Comparison of ENCODE assay signal across 37 cellular contexts in the genomic region with DNA sequence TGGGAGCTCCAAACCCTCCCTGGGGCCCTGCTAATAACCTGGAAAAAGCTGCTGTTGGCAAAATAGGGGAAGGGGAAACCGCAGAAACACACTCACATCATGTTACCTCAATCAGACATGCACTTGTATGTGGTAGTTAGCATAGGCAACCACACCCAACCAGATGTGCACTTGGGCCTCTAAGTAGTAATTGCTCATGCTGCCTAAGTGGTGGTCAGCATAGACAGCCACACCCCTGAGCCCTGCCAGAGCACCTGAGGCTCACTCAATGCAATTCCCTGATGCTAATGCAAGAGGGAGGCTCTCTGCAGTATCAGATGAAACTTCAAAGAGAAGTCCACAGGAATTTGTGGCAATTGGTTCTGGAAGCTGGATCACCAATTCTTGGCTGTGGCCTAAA.
"Had no signal": no experiment of that assay in that cellular context is flagged by ENCODE, and none has a peak within 500 bp of the region (broad histone marks: within the 10 kb centered on the region; RNA-seq: fewer than 3 reads in every experiment).

No MANE protein-coding gene starts in this region.

- H3K27ac Mint-ChIP-seq: activated B cell treated with CpG ODN at 0.5 μM for 24 hours; activated CD4-positive, alpha-beta memory T cell treated with anti-CD3 and anti-CD28 coated beads for 36 hours; activated CD4-positive, alpha-beta T cell treated with anti-CD3 and anti-CD28 coated beads, Interleukin-2, amount 10 ng/mL, durations not matched to agents 24 days and 14 days; activated CD8-positive, alpha-beta T cell treated with anti-CD3 and anti-CD28 coated beads for 36 hours; activated naive CD4-positive, alpha-beta T cell treated with anti-CD3 and anti-CD28 coated beads for 36 hours; activated naive CD4-positive, alpha-beta T cell treated with anti-CD3 and anti-CD28 coated beads, Interleukin-2, amount 50 U/mL, for 72 hours; activated naive CD8-positive, alpha-beta T cell treated with anti-CD3 and anti-CD28 coated beads for 36 hours; activated T-cell treated with anti-CD3 and anti-CD28 coated beads, Interleukin-2, amount 50 U/mL, for 72 hours; activated T-helper 1 cell treated with anti-CD3 and anti-CD28 coated beads, Interleukin-12 subunit alpha, Interleukin-12 subunit beta, Interleukin-2, Interleukin-4 antibody, amounts not matched to agents 30 ng/mL and 10 ng/mL and 1 ng/mL, durations not matched to agents 14 hours and 24 hours and 36 hours; activated T-helper 17 cell treated with anti-CD3 and anti-CD28 coated beads, Interleukin-2, amount 50 U/mL, for 72 hours; T-helper 1 cell treated with Interleukin-12 subunit alpha and Interleukin-12 subunit beta and Interleukin-4 antibody, amounts not matched to agents 30 μg/mL and 1 μg/mL, for 36 hours; T-helper 2 cell treated with Interferon-gamma antibody and Interleukin-4, amounts not matched to agents 5 μg/mL and 100 μg/mL, for 36 hours had no signal

- DNase-seq: activated B cell treated with CpG ODN at 0.5 μM for 24 hours; activated CD4-positive, alpha-beta memory T cell treated with anti-CD3 and anti-CD28 coated beads for 36 hours; activated CD4-positive, alpha-beta T cell treated with anti-CD3 and anti-CD28 coated beads for 4 hours; activated CD4-positive, alpha-beta T cell treated with anti-CD3 and anti-CD28 coated beads, Interleukin-2, amount 10 ng/mL, durations not matched to agents 24 days and 14 days; activated CD4-positive, alpha-beta T cell treated with anti-CD3 and anti-CD28 coated beads, Interleukin-2, amount 50 U/mL, for 1 hour; activated CD4-positive, alpha-beta T cell treated with anti-CD3 and anti-CD28 coated beads, Interleukin-2, amount 50 U/mL, for 4 hours; activated CD4-positive, CD25-positive, alpha-beta regulatory T cell treated with anti-CD3 and anti-CD28 coated beads, Interleukin-2, amount 50 U/mL, for 72 hours; activated CD8-positive, alpha-beta memory T cell treated with anti-CD3 and anti-CD28 coated beads, Interleukin-2, amount 50 U/mL, for 4 hours; activated CD8-positive, alpha-beta T cell treated with anti-CD3 and anti-CD28 coated beads for 36 hours; activated effector memory CD4-positive, alpha-beta T cell treated with anti-CD3 and anti-CD28 coated beads, Interleukin-2, amount 50 U/mL, for 16 hours; activated gamma-delta T cell treated with Interleukin-2 at 50 U/mL for 16 hours; activated naive CD4-positive, alpha-beta T cell; activated naive CD4-positive, alpha-beta T cell treated with anti-CD3 and anti-CD28 coated beads for 36 hours; activated naive CD4-positive, alpha-beta T cell treated with anti-CD3 and anti-CD28 coated beads, Interleukin-2, amount 50 U/mL, for 16 hours; activated naive CD8-positive, alpha-beta T cell treated with anti-CD3 and anti-CD28 coated beads for 36 hours; activated T-cell treated with anti-CD3 and anti-CD28 coated beads for 4 hours; activated T-cell treated with anti-CD3 and anti-CD28 coated beads, Interleukin-2, amount 50 U/mL, for 1 hour; activated T-cell treated with anti-CD3 and anti-CD28 coated beads, Interleukin-2, amount 50 U/mL, for 4 hours; activated T-cell treated with anti-CD3 and anti-CD28 coated beads, Interleukin-2, amount 50 U/mL, for 72 hours; adrenal gland; amniotic stem cell; aorta; body of pancreas; brain microvascular endothelial cell; central memory CD4-positive, alpha-beta T cell; T-helper 1 cell; T-helper 2 cell; T-helper 9 cell had no signal

- ATAC-seq: activated CD8-positive, alpha-beta T cell treated with anti-CD3 and anti-CD28 coated beads for 36 hours; activated naive CD4-positive, alpha-beta T cell treated with anti-CD3 and anti-CD28 coated beads, Interleukin-2, amount 50 U/mL, for 72 hours; activated T-cell treated with anti-CD3 and anti-CD28 coated beads, Interleukin-2, amount 50 U/mL, for 4 hours; activated T-cell treated with anti-CD3 and anti-CD28 coated beads, Interleukin-2, amount 50 U/mL, for 72 hours; activated T-helper 17 cell treated with anti-CD3 and anti-CD28 coated beads, Interleukin-2, amount 50 U/mL, for 72 hours; body of pancreas had no signal

- H3K4me1 ChIP-seq: adrenal gland, body of pancreas, breast epithelium had no signal

- H3K4me3 ChIP-seq: adrenal gland, body of pancreas, breast epithelium had no signal

- H3K9me3 ChIP-seq: adrenal gland, body of pancreas, breast epithelium had no signal

- H3K4me3 Mint-ChIP-seq: activated B cell treated with CpG ODN at 0.5 μM for 24 hours; activated CD4-positive, alpha-beta memory T cell treated with anti-CD3 and anti-CD28 coated beads for 36 hours; activated CD4-positive, alpha-beta T cell treated with anti-CD3 and anti-CD28 coated beads, Interleukin-2, amount 10 ng/mL, durations not matched to agents 24 days and 14 days; activated CD8-positive, alpha-beta T cell treated with anti-CD3 and anti-CD28 coated beads for 36 hours; activated naive CD4-positive, alpha-beta T cell treated with anti-CD3 and anti-CD28 coated beads for 36 hours; activated naive CD8-positive, alpha-beta T cell treated with anti-CD3 and anti-CD28 coated beads for 36 hours; activated T-cell treated with anti-CD3 and anti-CD28 coated beads, Interleukin-2, amount 50 U/mL, for 4 hours; activated T-cell treated with anti-CD3 and anti-CD28 coated beads, Interleukin-2, amount 50 U/mL, for 72 hours; activated T-helper 1 cell treated with anti-CD3 and anti-CD28 coated beads, Interleukin-12 subunit alpha, Interleukin-12 subunit beta, Interleukin-2, Interleukin-4 antibody, amounts not matched to agents 30 ng/mL and 10 ng/mL and 1 ng/mL, durations not matched to agents 14 hours and 24 hours and 36 hours; activated T-helper 17 cell treated with anti-CD3 and anti-CD28 coated beads, Interleukin-2, amount 50 U/mL, for 72 hours; T-helper 1 cell treated with Interleukin-12 subunit alpha and Interleukin-12 subunit beta and Interleukin-4 antibody, amounts not matched to agents 30 μg/mL and 1 μg/mL, for 36 hours; T-helper 2 cell treated with Interferon-gamma antibody and Interleukin-4, amounts not matched to agents 5 μg/mL and 100 μg/mL, for 36 hours had no signal

- H3K36me3 ChIP-seq: adrenal gland, brain microvascular endothelial cell, breast epithelium had no signal

- H3K36me3 Mint-ChIP-seq: activated naive CD4-positive, alpha-beta T cell treated with anti-CD3 and anti-CD28 coated beads, Interleukin-2, amount 50 U/mL, for 72 hours; activated naive CD8-positive, alpha-beta T cell treated with anti-CD3 and anti-CD28 coated beads for 36 hours had no signal

- FAIRE-seq: astrocyte, TTC549 had no signal

- H3K9me3 Mint-ChIP-seq: activated B cell treated with CpG ODN at 0.5 μM for 24 hours; activated CD4-positive, alpha-beta memory T cell treated with anti-CD3 and anti-CD28 coated beads for 36 hours; activated CD4-positive, alpha-beta T cell treated with anti-CD3 and anti-CD28 coated beads, Interleukin-2, amount 10 ng/mL, durations not matched to agents 24 days and 14 days; activated CD8-positive, alpha-beta T cell treated with anti-CD3 and anti-CD28 coated beads for 36 hours; activated naive CD4-positive, alpha-beta T cell treated with anti-CD3 and anti-CD28 coated beads for 36 hours; activated naive CD4-positive, alpha-beta T cell treated with anti-CD3 and anti-CD28 coated beads, Interleukin-2, amount 50 U/mL, for 72 hours; activated naive CD8-positive, alpha-beta T cell treated with anti-CD3 and anti-CD28 coated beads for 36 hours; activated T-cell treated with anti-CD3 and anti-CD28 coated beads, Interleukin-2, amount 50 U/mL, for 4 hours; activated T-cell treated with anti-CD3 and anti-CD28 coated beads, Interleukin-2, amount 50 U/mL, for 72 hours; activated T-helper 1 cell treated with anti-CD3 and anti-CD28 coated beads, Interleukin-12 subunit alpha, Interleukin-12 subunit beta, Interleukin-2, Interleukin-4 antibody, amounts not matched to agents 30 ng/mL and 10 ng/mL and 1 ng/mL, durations not matched to agents 14 hours and 24 hours and 36 hours; activated T-helper 17 cell treated with anti-CD3 and anti-CD28 coated beads, Interleukin-2, amount 50 U/mL, for 72 hours; T-helper 1 cell treated with Interleukin-12 subunit alpha and Interleukin-12 subunit beta and Interleukin-4 antibody, amounts not matched to agents 30 μg/mL and 1 μg/mL, for 36 hours; T-helper 2 cell treated with Interferon-gamma antibody and Interleukin-4, amounts not matched to agents 5 μg/mL and 100 μg/mL, for 36 hours had no signal

- H3K27ac ChIP-seq: adrenal gland, body of pancreas, brain microvascular endothelial cell, breast epithelium, VCaP had no signal

- H3K27me3 ChIP-seq: adrenal gland, body of pancreas, brain microvascular endothelial cell, breast epithelium had no signal

- H3K4me1 Mint-ChIP-seq: activated B cell treated with CpG ODN at 0.5 μM for 24 hours; activated CD4-positive, alpha-beta T cell treated with anti-CD3 and anti-CD28 coated beads, Interleukin-2, amount 10 ng/mL, durations not matched to agents 24 days and 14 days; activated naive CD8-positive, alpha-beta T cell treated with anti-CD3 and anti-CD28 coated beads for 36 hours; activated T-helper 17 cell treated with anti-CD3 and anti-CD28 coated beads, Interleukin-2, amount 50 U/mL, for 72 hours had no signal
